In genomic region chr2:9844581-9844980, GRCh38 we compare ENCODE assay signal across 8 cellular contexts. TPM values are rescaled to one million over a fixed set of nuclear protein-coding genes. Genes with fewer than 3 reads are reported as not detected.
A peak's percentile ranks its signal among the peaks of the same experiment; 100 is the strongest.
DNase-seq lines count a peak whose midpoint lies in the region; ATAC-seq, FAIRE-seq and TF ChIP-seq lines count a peak whose summit lies in the region.

No MANE protein-coding gene starts in this region.

- no peak overlapping the region for H3K23ac ChIP-seq in neuronal stem cell (ENCODE audit: low read depth, low read length, poor library complexity)

- H2BK5ac ChIP-seq in neuronal stem cell (ENCODE audit: low read length) = no peak overlapping the region

- H3K9me3 ChIP-seq in heart left ventricle (no peaks in the 10 kb centered on the region), colonic mucosa (no peaks in the 10 kb centered on the region), neuronal stem cell (replicated peaks in 1 of 2; ENCODE audit: control insufficient read depth in 2 of 2, insufficient read depth in 1 of 2, low read depth in 1 of 2, low read length in 2 of 2) (no peaks in the 10 kb centered on the region)

- H3K27ac ChIP-seq in heart left ventricle = peak overlapping the region in 1 of 12 donors; percentile 96
- H3K27ac ChIP-seq in colonic mucosa = no peak overlapping the region
- no peak overlapping the region for H3K27ac ChIP-seq in neuronal stem cell (replicated peaks; ENCODE audit: low read length)

- no peak overlapping the region for H3K18ac ChIP-seq in neuronal stem cell (ENCODE audit: low read length)

- intact Hi-C loops in heart left ventricle (cut with DNase I) = loop anchor here in 3 of 10 donors (5.0 to 10.0 kb wide), 3 partner anchors 108 to 140 kb away; partner anchors contain the start of gene GRHL1 (in 2 of the 3)
- intact Hi-C loops in Right ventricle myocardium superior (cut with DNase I) = no loop called here
- intact Hi-C loops in colonic mucosa (cut with DNase I) = no loop called here

- no peak for TF ChIP-seq POLR2A in heart left ventricle (IDR thresholded peaks at IDR 0.05)

- TF ChIP-seq CTCF in heart left ventricle (IDR thresholded peaks at IDR 0.05) (no peak), colonic mucosa (IDR thresholded peaks at IDR 0.05) (no peak)

- no peak for FAIRE-seq in HTR-8/SVneo (lab: Jason Lieb, UNC)

- H3K27me3 ChIP-seq in heart left ventricle (no peaks in the 10 kb centered on the region), colonic mucosa (no peaks in the 10 kb centered on the region), neuronal stem cell (ENCODE audit: control insufficient read depth in 3 of 3, insufficient read depth in 3 of 3, low read depth in 1 of 3, low read length in 3 of 3) (no peaks in the 10 kb centered on the region)

- H3K14ac ChIP-seq in neuronal stem cell (ENCODE audit: low read length) = no peak overlapping the region

- H3K9ac ChIP-seq in colonic mucosa (ENCODE audit: low read depth in 2 of 2, low read length in 2 of 2) (peak overlapping the region in 1 of 2 donors; percentile 83), neuronal stem cell (ENCODE audit: low read depth, low read length, poor library complexity) (no peak overlapping the region)

- H2BK15ac ChIP-seq in neuronal stem cell (ENCODE audit: low read length) = no peak overlapping the region

- H2BK12ac ChIP-seq in neuronal stem cell (ENCODE audit: low read length) = no peak overlapping the region

- no peak for DNase-seq in heart left ventricle
- DNase-seq in Right ventricle myocardium superior = no peak
- DNase-seq in NCI-H1105 treated with DMSO at 0.1 percent for 48 hours (lab: John Stamatoyannopoulos, UW) = peak; percentile 2
- DNase-seq in colonic mucosa = no peak
- DNase-seq in neuronal stem cell (ENCODE audit: low spot score) = no peak
- no peak for DNase-seq in LoVo (ENCODE audit: low spot score)
- no peak for DNase-seq in stimulated activated CD4-positive, alpha-beta T cell treated with anti-CD3 and anti-CD28 coated beads, Interleukin-4, amount 100 ng/mL, for 24 hours
- DNase-seq in HTR-8/SVneo (ENCODE audit: insufficient read length, low spot score) = no peak

- peak overlapping the region; percentile 71 for H3K4me2 ChIP-seq in neuronal stem cell (ENCODE audit: insufficient read depth, low read length, poor library complexity, severe bottlenecking)

- H3K79me1 ChIP-seq in neuronal stem cell (ENCODE audit: low read depth, low read length) = peaks cover 1% of the 10 kb centered on the region

- H3K4ac ChIP-seq in neuronal stem cell (ENCODE audit: low read length) = no peak overlapping the region

- H3K4me3 ChIP-seq in heart left ventricle (peak overlapping the region in 9 of 12 donors; percentile 66 to 97 (median 77)), colonic mucosa (peak overlapping the region; percentile 66), neuronal stem cell (ENCODE audit: low read length in 2 of 2) (peak overlapping the region in 1 of 2 donors; percentile 59)

- H2AFZ ChIP-seq in neuronal stem cell (ENCODE audit: low read length) = no peak overlapping the region

- H2BK120ac ChIP-seq in neuronal stem cell (ENCODE audit: low read depth, low read length) = no peak overlapping the region

- H2AK5ac ChIP-seq in neuronal stem cell (ENCODE audit: low read depth, low read length) = no peak overlapping the region

- H3K4me1 ChIP-seq in heart left ventricle (peaks cover 0 to 38% (median 8%) of the 10 kb centered on the region in 12 donors), colonic mucosa (no peaks in the 10 kb centered on the region), neuronal stem cell (ENCODE audit: control insufficient read depth in 2 of 2, insufficient read depth in 1 of 2, low read depth in 1 of 2, low read length in 2 of 2) (peaks cover 0 to 1% of the 10 kb centered on the region in 2 donors)

- H4K8ac ChIP-seq in neuronal stem cell (ENCODE audit: low read depth, low read length) = no peak overlapping the region

- H3K36me3 ChIP-seq in heart left ventricle (peaks cover 0 to 43% (median 18%) of the 10 kb centered on the region in 9 donors), colonic mucosa (no peaks in the 10 kb centered on the region), neuronal stem cell (replicated peaks in 1 of 2; ENCODE audit: control insufficient read depth in 2 of 2, insufficient read depth in 2 of 2, low read length in 2 of 2) (peaks cover 7 to 47% of the 10 kb centered on the region in 2 donors)

- 65 to 75% (median 66%) methylated on average over 4 of the region's 4 CpGs for WGBS in heart left ventricle, 4 donors
- no CpG with 5 or more reads among the region's 4 CpGs for WGBS in neuronal stem cell (ENCODE audit: extremely low coverage in 2 of 2, insufficient read length in 2 of 2, insufficient replicate concordance in 1 of 2), 2 donors

- ATAC-seq in heart left ventricle = no peak
- no peak for ATAC-seq in Right ventricle myocardium superior (ENCODE audit: poor library complexity)

- no peak overlapping the region for H4K91ac ChIP-seq in neuronal stem cell (ENCODE audit: low read depth, low read length, poor library complexity)

RNA-seq across cellular contexts. Expression of gene TAF1B, which starts 1.3 kb away (rescaled TPM):
- total RNA-seq in heart left ventricle (10 to 100 TPM in 1 of 9 donors, 1 to 10 TPM in 8; 3.8 to 13.9 (median 5.2) TPM), Right ventricle myocardium superior (6.1 TPM), colonic mucosa (10 to 100 TPM in 1 of 2 donors, 1 to 10 TPM in 1; 8.8 to 13.0 TPM)
- 1 to 10 TPM; 1.1 to 4.7 TPM for polyA plus RNA-seq in heart left ventricle
- 20.1 TPM for polyA plus RNA-seq in neuronal stem cell (2013, experiment 1 of 2)
- polyA plus RNA-seq in neuronal stem cell (2013, experiment 2 of 2) = 21.8 TPM
